Comparison of ENCODE assay signal across 1 cellular context in genomic region chr2:178525460-178525859, GRCh38.
A peak's percentile ranks its signal among the peaks of the same experiment; 100 is the strongest.
TF ChIP-seq lines count a peak whose summit lies in the region.

No MANE protein-coding gene starts in this region.

TF ChIP-seq in K562, 482 proteins besides CTCF, POLR2A, EP300 and RAD21:
- 0 out of 2 replicates have a peak, but pooled peaks have one; percentile 1 for TF ChIP-seq SMARCA5 (IDR thresholded peaks at IDR 0.05)
